ENCODE assay signal across 28 cellular contexts in the genomic region with DNA sequence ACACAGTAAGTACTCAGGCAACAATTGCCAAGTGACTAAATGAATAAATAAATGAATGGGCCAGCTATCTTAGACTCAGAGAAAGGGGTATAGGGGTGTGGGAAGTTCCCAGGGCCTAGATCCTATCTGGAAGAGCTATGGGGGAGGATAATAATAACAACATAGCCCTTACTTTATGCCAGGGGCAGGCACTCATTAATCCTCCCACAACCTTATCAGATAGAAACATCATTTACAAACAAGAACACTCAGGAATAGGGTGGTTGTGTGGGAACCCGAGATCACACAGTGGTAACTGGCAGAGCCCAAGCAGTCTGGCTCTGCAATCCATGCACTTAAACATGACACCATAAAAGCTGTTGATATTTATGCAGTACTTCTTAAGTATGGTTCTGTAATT.
"Had no signal": no experiment of that assay in that cellular context is flagged by ENCODE, and none has a peak within 500 bp of the region (broad histone marks: within the 10 kb centered on the region; RNA-seq: fewer than 3 reads in every experiment).

No MANE protein-coding gene starts in this region.

- H3K9me3 ChIP-seq: esophagus muscularis mucosa, gastroesophageal sphincter, heart right ventricle had no signal

- H3K4me1 ChIP-seq: heart right ventricle had no signal

- DNase-seq: activated B cell treated with CpG ODN at 0.5 μM for 24 hours; activated CD4-positive, alpha-beta T cell treated with anti-CD3 and anti-CD28 coated beads for 48 hours; activated CD4-positive, alpha-beta T cell treated with anti-CD3 and anti-CD28 coated beads, Interleukin-2, amount 50 U/mL, for 1 hour; activated CD4-positive, alpha-beta T cell treated with anti-CD3 and anti-CD28 coated beads, Interleukin-2, amount 50 U/mL, for 48 hours; activated CD8-positive, alpha-beta memory T cell treated with anti-CD3 and anti-CD28 coated beads for 24 hours; activated CD8-positive, alpha-beta T cell treated with anti-CD3 and anti-CD28 coated beads for 36 hours; activated effector memory CD4-positive, alpha-beta T cell treated with Interleukin-2 at 50 U/mL for 16 hours; activated gamma-delta T cell treated with Interleukin-2 at 50 U/mL for 16 hours; activated naive CD4-positive, alpha-beta T cell treated with anti-CD3 and anti-CD28 coated beads, Interleukin-2, amount 50 U/mL, for 16 hours; activated naive CD4-positive, alpha-beta T cell treated with Interleukin-2 at 50 U/mL for 16 hours; activated T-cell treated with anti-CD3 and anti-CD28 coated beads, Interleukin-2, amount 50 U/mL, for 4 hours; amniotic stem cell; anterior cingulate cortex; brain microvascular endothelial cell; cortex of kidney; dermis blood vessel endothelial cell; effector CD4-positive, alpha-beta T cell; effector memory CD8-positive, alpha-beta T cell; erythroblast; foreskin melanocyte; heart right ventricle; T-helper 2 cell; WERI-Rb-1 had no signal

- H3K27ac ChIP-seq: brain microvascular endothelial cell, esophagus muscularis mucosa, gastroesophageal sphincter, heart right ventricle, WERI-Rb-1 had no signal

- H3K4me3 ChIP-seq: esophagus muscularis mucosa, gastroesophageal sphincter, heart right ventricle had no signal

- FAIRE-seq: astrocyte, bronchial epithelial cell, colon had no signal

- H3K36me3 ChIP-seq: brain microvascular endothelial cell, esophagus muscularis mucosa, gastroesophageal sphincter, heart right ventricle, WERI-Rb-1 had no signal

- H3K27me3 ChIP-seq: brain microvascular endothelial cell, esophagus muscularis mucosa, gastroesophageal sphincter had no signal
